ENCODE assay signal across 1 cellular context in genomic region chr20:18267815-18268214, GRCh38.
TF ChIP-seq lines count a peak whose summit lies in the region.

No MANE protein-coding gene starts in this region.

TF ChIP-seq in IMR-90, 13 proteins besides CTCF, POLR2A, EP300 and RAD21:
- TF ChIP-seq NFE2L2 (IDR thresholded peaks at IDR 0.05; ENCODE audit: low read depth, low read length) = no peak
- TF ChIP-seq RFX5 (IDR thresholded peaks at IDR 0.05; ENCODE audit: low read depth, low read length) = no peak
- TF ChIP-seq MAFK (IDR thresholded peaks at IDR 0.05; ENCODE audit: low read depth, low read length) = no peak
